In genomic region chr11:123364145-123364544, GRCh38 we compare ENCODE assay signal across 18 cellular contexts.
DNase-seq lines count a peak whose midpoint lies in the region; ATAC-seq and TF ChIP-seq lines count a peak whose summit lies in the region.
"Had no signal": no experiment of that assay in that cellular context is flagged by ENCODE, and none has a peak within 500 bp of the region (broad histone marks: within the 10 kb centered on the region; RNA-seq: fewer than 3 reads in every experiment).

No MANE protein-coding gene starts in this region.

- H3K4me3 ChIP-seq in right cardiac atrium (ENCODE audit: low read length) = no peak overlapping the region
- H3K4me3 ChIP-seq in GM23338 = no peak overlapping the region
- H3K4me3 ChIP-seq in neural cell (ENCODE audit: low read length) = no peak overlapping the region
- no peak overlapping the region for H3K4me3 ChIP-seq in PC-3 (ENCODE audit: low read length)
- H3K4me3 ChIP-seq: MG63, PC-9 had no signal

- TF ChIP-seq EP300 in neural cell (conservative IDR thresholded peaks at IDR 0.05; ENCODE audit: poor library complexity, severe bottlenecking) = no peak

- H4K20me1 ChIP-seq in GM23338 (replicated peaks; ENCODE audit: insufficient read depth) (no peaks in the 10 kb centered on the region), neural cell (ENCODE audit: insufficient read depth) (no peaks in the 10 kb centered on the region), PC-3 (ENCODE audit: low read length) (no peaks in the 10 kb centered on the region)

- H3K4me1 ChIP-seq in right cardiac atrium (ENCODE audit: control insufficient read depth, insufficient read depth, low read length) (no peaks in the 10 kb centered on the region), GM23338 (ENCODE audit: insufficient read depth) (peaks cover 14% of the 10 kb centered on the region), PC-3 (ENCODE audit: insufficient read depth, low read length) (no peaks in the 10 kb centered on the region)

- H3F3A ChIP-seq in GM23338 (replicated peaks; ENCODE audit: low read depth) (no peaks in the 10 kb centered on the region), neural cell (ENCODE audit: insufficient read depth, low read length, poor library complexity, severe bottlenecking) (no peaks in the 10 kb centered on the region), PC-3 (ENCODE audit: low read length, unreplicated experiment) (no peaks in the 10 kb centered on the region)

- 87% methylated on average over 10 of the region's 10 CpGs for WGBS in right cardiac atrium

- H3K9me3 Mint-ChIP-seq in GM23338 = no peaks in the 10 kb centered on the region

- H3K9ac ChIP-seq in neural cell (ENCODE audit: low read length) = no peak overlapping the region
- no peak overlapping the region for H3K9ac ChIP-seq in PC-3 (ENCODE audit: low read length)

- ATAC-seq in Right ventricle myocardium inferior (peak; percentile 51), right cardiac atrium (no peak), GM23338 (no peak), PC-3 (no peak), HG02840 (IDR thresholded peaks at IDR 0.05; ENCODE audit: low FRiP score, unreplicated experiment) (no peak)
- ATAC-seq in stimulated activated naive CD8-positive, alpha-beta T cell treated with anti-CD3 and anti-CD28 coated beads, Interleukin-15, Interleukin-2, amounts not matched to agents 100 U/mL and 50 U/mL, for 24 hours = no peak

- H3K27ac Mint-ChIP-seq in GM23338 = no peak overlapping the region
- H3K27ac Mint-ChIP-seq: CD14-positive monocyte had no signal

- TF ChIP-seq CTCF in GM23338 (conservative IDR thresholded peaks at IDR 0.05; ENCODE audit: low read depth in 2 of 2) (no peak), neural cell (IDR thresholded peaks at IDR 0.05; ENCODE audit: poor library complexity, severe bottlenecking) (no peak), PC-3 (conservative IDR thresholded peaks at IDR 0.05; ENCODE audit: low read depth, low read length) (no peak)

- H3K36me3 Mint-ChIP-seq in GM23338 (ENCODE audit: low read depth) = no peaks in the 10 kb centered on the region
- H3K36me3 Mint-ChIP-seq: CD14-positive monocyte had no signal

- H3K27ac ChIP-seq in right cardiac atrium (ENCODE audit: low read length) (no peak overlapping the region), GM23338 (ENCODE audit: low read depth) (no peak overlapping the region), neural cell (ENCODE audit: low read length) (no peak overlapping the region), PC-3 (ENCODE audit: low read length) (no peak overlapping the region)
- H3K27ac ChIP-seq: PC-9 had no signal

- H2AFZ ChIP-seq in GM23338 (0 out of 2 replicates have a peak overlapping the region, but pooled peaks have one; percentile 38), neural cell (ENCODE audit: low read depth, low read length) (no peak overlapping the region), PC-3 (ENCODE audit: low read length) (no peak overlapping the region)
- H2AFZ ChIP-seq: PC-9 had no signal

- H3K4me3 Mint-ChIP-seq in GM23338 = no peak overlapping the region

- H3K4me1 Mint-ChIP-seq in GM23338 = peaks cover 18% of the 10 kb centered on the region; the same call in 2 of the 3 replicates

- DNase-seq in Right ventricle myocardium inferior (ENCODE audit: missing footprints) = no peak
- no peak for DNase-seq in right cardiac atrium
- no peak for DNase-seq in GM23338 (ENCODE audit: low spot score)
- peak; percentile 71 for DNase-seq in cerebellar cortex (ENCODE audit: low spot score)
- no peak for DNase-seq in PC-3
- DNase-seq in stimulated activated naive CD8-positive, alpha-beta T cell treated with anti-CD3 and anti-CD28 coated beads, Interleukin-15, Interleukin-2, amounts not matched to agents 100 U/mL and 50 U/mL, for 24 hours = no peak
- DNase-seq: AML-193, GDM1, MG63, NCI-H1417, NCI-H1694 treated with DMSO at 0.1 percent for 48 hours, NCI-H526, PC-9, RPMI8226, SIG-M5 had no signal

- no peaks in the 10 kb centered on the region for H3K27me3 ChIP-seq in right cardiac atrium (ENCODE audit: control insufficient read depth, insufficient read depth)
- peaks cover 32% of the 10 kb centered on the region for H3K27me3 ChIP-seq in GM23338 (ENCODE audit: insufficient read depth)
- peaks cover 13% of the 10 kb centered on the region for H3K27me3 ChIP-seq in neural cell (ENCODE audit: insufficient read depth, low read depth, low read length)
- H3K27me3 ChIP-seq in PC-3 (ENCODE audit: low read length) = peaks cover 78% of the 10 kb centered on the region

- H3K9me2 ChIP-seq in GM23338 (ENCODE audit: insufficient read depth) (no peaks in the 10 kb centered on the region), neural cell (ENCODE audit: insufficient read depth, low read length) (no peaks in the 10 kb centered on the region), PC-3 (replicated peaks; ENCODE audit: low read length) (no peaks in the 10 kb centered on the region)

- intact Hi-C loops in Right ventricle myocardium inferior (cut with DNase I) = no loop called here
- intact Hi-C loops in right cardiac atrium (cut with DNase I) = no loop called here
- intact Hi-C loops in PC-3 (cut with micrococcal nuclease) = no loop called here

- TF ChIP-seq RAD21 in neural cell (conservative IDR thresholded peaks at IDR 0.05) = no peak

- no TSS peak for BruUV-seq in PC-3 (replicated peaks; lab: Mats Ljungman, UMichigan)

- no peaks in the 10 kb centered on the region for H3K79me2 ChIP-seq in GM23338 (replicated peaks; ENCODE audit: insufficient read depth)
- H3K79me2 ChIP-seq in neural cell (replicated peaks; ENCODE audit: insufficient read depth, low read length) = no peaks in the 10 kb centered on the region
- no peaks in the 10 kb centered on the region for H3K79me2 ChIP-seq in PC-3 (ENCODE audit: low read length)

- CTCF ChIA-PET in PC-3 (lab: Charles Lee) = no interaction called here

- peaks cover 27% of the 10 kb centered on the region for H3K27me3 Mint-ChIP-seq in GM23338 (ENCODE audit: insufficient read depth, low read depth, poor library complexity)

- H3K36me3 ChIP-seq in GM23338 (ENCODE audit: insufficient read depth) (no peaks in the 10 kb centered on the region), neural cell (ENCODE audit: insufficient read depth, low read length) (no peaks in the 10 kb centered on the region), PC-3 (ENCODE audit: low read depth, low read length) (no peaks in the 10 kb centered on the region)
- H3K36me3 ChIP-seq: MG63 had no signal

- H3K4me2 ChIP-seq in GM23338 (no peak overlapping the region), neural cell (ENCODE audit: low read length) (no peak overlapping the region), PC-3 (ENCODE audit: low read length) (no peak overlapping the region)
- H3K4me2 ChIP-seq: PC-9 had no signal

- H3K9me3 ChIP-seq in right cardiac atrium (ENCODE audit: control insufficient read depth, low read length) (no peaks in the 10 kb centered on the region), neural cell (ENCODE audit: low read length) (no peaks in the 10 kb centered on the region), PC-3 (ENCODE audit: low read length) (no peaks in the 10 kb centered on the region)
- H3K9me3 ChIP-seq: MG63 had no signal

- POLR2A ChIA-PET in PC-3 (lab: Charles Lee; ENCODE audit: unreplicated experiment) = interaction anchor here (0.7 kb wide), 1 partner anchor 1747 kb away, joined by 10 read pairs; no protein-coding TSS in a partner anchor

TF ChIP-seq in neural cell, 6 proteins besides CTCF, POLR2A, EP300 and RAD21:
- TF ChIP-seq SMC3 (conservative IDR thresholded peaks at IDR 0.05; ENCODE audit: poor library complexity) (no peak), TAF1 (IDR thresholded peaks at IDR 0.05; ENCODE audit: low read depth) (no peak), POLR2AphosphoS5 (IDR thresholded peaks at IDR 0.05) (peak; percentile 10), MXI1 (conservative IDR thresholded peaks at IDR 0.05; ENCODE audit: poor library complexity, severe bottlenecking) (no peak), EZH2 (IDR thresholded peaks at IDR 0.05; ENCODE audit: borderline replicate concordance, insufficient read depth, low read length, poor library complexity, severe bottlenecking) (no peak), REST (IDR thresholded peaks at IDR 0.05; ENCODE audit: borderline replicate concordance) (no peak)
